ENCODE assay signal across 33 cellular contexts in genomic region chr1:17235135-17235880, GRCh38. TPM values are rescaled to one million over a fixed set of nuclear protein-coding genes. Genes with fewer than 3 reads are reported as not detected.
DNase-seq lines count a peak whose midpoint lies in the region; ATAC-seq, FAIRE-seq and TF ChIP-seq lines count a peak whose summit lies in the region.
"Had no signal": no experiment of that assay in that cellular context is flagged by ENCODE, and none has a peak within 500 bp of the region (broad histone marks: within the 10 kb centered on the region; RNA-seq: fewer than 3 reads in every experiment).

No MANE protein-coding gene starts in this region.

- no peaks in the 10 kb centered on the region for H3K9me3 Mint-ChIP-seq in CD8-positive, alpha-beta T cell
- H3K9me3 Mint-ChIP-seq: activated CD8-positive, alpha-beta T cell treated with anti-CD3 and anti-CD28 coated beads for 36 hours; immature natural killer cell had no signal

- DNase-seq in ACHN: peak; percentile 41
- DNase-seq in PC-9: no peak
- no peak for DNase-seq in H1 (ENCODE audit: low read depth in 1 of 2, low spot score in 2 of 2)
- DNase-seq in neuronal stem cell (ENCODE audit: low spot score): no peak
- DNase-seq in CD8-positive, alpha-beta T cell: no peak
- no peak for DNase-seq in middle frontal gyrus (ENCODE audit: extremely low spot score, low spot score)
- no peak for DNase-seq in urothelium cell line (ENCODE audit: low spot score)
- DNase-seq: activated CD8-positive, alpha-beta T cell treated with anti-CD3 and anti-CD28 coated beads for 36 hours; activated effector memory CD4-positive, alpha-beta T cell treated with Interleukin-2 at 50 U/mL for 16 hours; activated T-cell treated with anti-CD3 and anti-CD28 coated beads for 4 hours; BE2C; immature natural killer cell; NCI-H1092 treated with DMSO at 0.1 percent for 48 hours; NCI-H187; NCI-H2171; NCI-H82; psoas muscle; stimulated activated CD4-positive, alpha-beta T cell treated with anti-CD3 and anti-CD28 coated beads, Interleukin-12 subunit alpha, Interleukin-12 subunit beta, amount 100 ng/mL, for 4 hours; stimulated activated CD4-positive, alpha-beta T cell treated with anti-CD3 and anti-CD28 coated beads, Interleukin-2, amount 100 ng/mL, for 48 hours; stomach; T-helper 2 cell had no signal

- H3K27ac Mint-ChIP-seq in CD8-positive, alpha-beta T cell: no peak overlapping the region
- H3K27ac Mint-ChIP-seq: activated CD8-positive, alpha-beta T cell treated with anti-CD3 and anti-CD28 coated beads for 36 hours; activated naive CD8-positive, alpha-beta T cell; immature natural killer cell had no signal

- no peak overlapping the region for H3K56ac ChIP-seq in H1 (replicated peaks; ENCODE audit: insufficient read length, low read depth, low read length)

- H4K91ac ChIP-seq in H1 (replicated peaks; ENCODE audit: insufficient read length, low read length) (peak overlapping the region; percentile 54), neuronal stem cell (ENCODE audit: low read depth, low read length, poor library complexity) (no peak overlapping the region)

- H3K9me3 ChIP-seq in PC-9 (ENCODE audit: insufficient read depth, low read depth) (no peaks in the 10 kb centered on the region), H1 (ENCODE audit: insufficient read depth in 2 of 2, low read depth in 1 of 2, low read length in 1 of 2) (no peaks in the 10 kb centered on the region), neuronal stem cell (replicated peaks in 1 of 2; ENCODE audit: control insufficient read depth in 2 of 2, insufficient read depth in 1 of 2, low read depth in 1 of 2, low read length in 2 of 2) (no peaks in the 10 kb centered on the region)
- no peaks in the 10 kb centered on the region for H3K9me3 ChIP-seq in CD8-positive, alpha-beta T cell (ENCODE audit: low read length)
- H3K9me3 ChIP-seq: BE2C, neutrophil, psoas muscle, stomach, vagina had no signal

- TF ChIP-seq CTCF in PC-9 (conservative IDR thresholded peaks at IDR 0.05) (no peak), H1 (IDR thresholded peaks at IDR 0.05; ENCODE audit: control extremely low read depth in 1 of 3, insufficient read depth in 1 of 3, low read depth in 1 of 3, low read length in 3 of 3) (no peak)
- no peak for TF ChIP-seq CTCF in CD8-positive, alpha-beta T cell (IDR thresholded peaks at IDR 0.05)

- POLR2A ChIA-PET in PC-9 (lab: Charles Lee; ENCODE audit: unreplicated experiment): no interaction called here
- POLR2A ChIA-PET in H1 (lab: Charles Lee; ENCODE audit: partially characterized antibody): interaction anchor here (1.5 to 1.7 kb wide), 2 partner anchors 12 to 15 kb away, joined by 4 to 5 read pairs; no protein-coding TSS in a partner anchor
- POLR2A ChIA-PET in CD8-positive, alpha-beta T cell (lab: Charles Lee): no interaction called here

- no TSS peak for BruUV-seq in PC-9 (replicated peaks; lab: Mats Ljungman, UMichigan)

- H3K23me2 ChIP-seq in H1 (ENCODE audit: low read depth, low read length): no peaks in the 10 kb centered on the region

- intact Hi-C loops in PC-9 (cut with micrococcal nuclease; ENCODE audit: unreplicated experiment): loop anchor here (10.0 kb wide), 1 partner anchor 281 kb away; no protein-coding TSS in a partner anchor
- intact Hi-C loops in CD8-positive, alpha-beta T cell (cut with DNase I, micrococcal nuclease): loop anchor here in 1 of 2 experiments (5.0 kb wide), 1 partner anchor 283 kb away; no protein-coding TSS in a partner anchor

- H3K4ac ChIP-seq in H1 (replicated peaks; ENCODE audit: insufficient read length, low read depth, low read length) (no peak overlapping the region), neuronal stem cell (ENCODE audit: low read length) (no peak overlapping the region)

- H3K9ac ChIP-seq in H1 (replicated peaks in 1 of 4; ENCODE audit: extremely low read depth in 1 of 4, low read depth in 3 of 4, low read length in 3 of 4): no peak overlapping the region
- no peak overlapping the region for H3K9ac ChIP-seq in neuronal stem cell (ENCODE audit: low read depth, low read length, poor library complexity)

- H4K5ac ChIP-seq in H1 (ENCODE audit: insufficient read length, low read depth, low read length): no peak overlapping the region

- H3F3A ChIP-seq in PC-9 (ENCODE audit: insufficient read depth, low read depth): peaks cover 43% of the 10 kb centered on the region

- H2BK120ac ChIP-seq in H1 (replicated peaks; ENCODE audit: low read depth, low read length): no peak overlapping the region
- no peak overlapping the region for H2BK120ac ChIP-seq in neuronal stem cell (ENCODE audit: low read depth, low read length)

- no peak overlapping the region for H3K18ac ChIP-seq in H1 (ENCODE audit: extremely low read depth, low read length)
- no peak overlapping the region for H3K18ac ChIP-seq in neuronal stem cell (ENCODE audit: low read length)

- ATAC-seq in CD8-positive, alpha-beta T cell: no peak
- ATAC-seq in HG03045 (IDR thresholded peaks at IDR 0.05; ENCODE audit: unreplicated experiment): no peak
- ATAC-seq: activated CD8-positive, alpha-beta T cell treated with anti-CD3 and anti-CD28 coated beads for 36 hours; HCT116; psoas muscle; sciatic nerve had no signal

- H2BK15ac ChIP-seq in H1 (ENCODE audit: low read length) (no peak overlapping the region), neuronal stem cell (ENCODE audit: low read length) (no peak overlapping the region)

- peaks cover 4% of the 10 kb centered on the region for H3K4me1 Mint-ChIP-seq in CD8-positive, alpha-beta T cell (ENCODE audit: low read depth)

- CTCF ChIA-PET in PC-9 (lab: Charles Lee): interaction anchor here (1.1 kb wide), 1 partner anchor 15 kb away, joined by 5 read pairs; no protein-coding TSS in a partner anchor
- CTCF ChIA-PET in H1 (lab: Charles Lee; ENCODE audit: partially characterized antibody): interaction anchor here (0.8 to 11.9 kb wide), 11 partner anchors 11 to 175 kb away, joined by 3 to 339 read pairs (median 4); partner anchors contain the start of genes PADI2 and PADI3
- CTCF ChIA-PET in CD8-positive, alpha-beta T cell (lab: Charles Lee): interaction anchor here (0.9 to 18.5 kb wide), 6 partner anchors 9 to 121 kb away, joined by 3 to 322 read pairs (median 5); partner anchors contain the start of gene PADI2

- H2BK12ac ChIP-seq in H1 (ENCODE audit: low read depth, low read length) (peak overlapping the region; percentile 84; the same call in 1 of the 2 replicates), neuronal stem cell (ENCODE audit: low read length) (no peak overlapping the region)

- H3K14ac ChIP-seq in H1 (ENCODE audit: insufficient read length) (no peak overlapping the region), neuronal stem cell (ENCODE audit: low read length) (no peak overlapping the region)

- 89% methylated on average over 9 of the region's 9 CpGs; no CpG with 5 or more reads in 1 of the 2 experiments for WGBS in H1 (ENCODE audit: extremely low coverage in 1 of 2, insufficient coverage in 1 of 2, insufficient read length in 1 of 2, insufficient replicate concordance in 2 of 2, low coverage in 1 of 2, low lambda C conversion rate in 2 of 2, missing lambda C conversion rate in 1 of 2), 2 experiments
- WGBS in neuronal stem cell (ENCODE audit: extremely low coverage in 2 of 2, insufficient read length in 2 of 2, insufficient replicate concordance in 1 of 2), 2 donors: no CpG with 5 or more reads among the region's 9 CpGs

- H3K23ac ChIP-seq in H1 (ENCODE audit: insufficient read length) (no peak overlapping the region), neuronal stem cell (ENCODE audit: low read depth, low read length, poor library complexity) (no peak overlapping the region)

- H3K27me3 ChIP-seq in PC-9 (ENCODE audit: insufficient read depth, low read depth) (no peaks in the 10 kb centered on the region), H1 (replicated peaks in 1 of 4; ENCODE audit: control insufficient read depth in 3 of 4, extremely low read depth in 1 of 4, insufficient read depth in 3 of 4, low read length in 3 of 4) (no peaks in the 10 kb centered on the region; a peak in 1 of 7 replicates), neuronal stem cell (ENCODE audit: control insufficient read depth in 3 of 3, insufficient read depth in 3 of 3, low read depth in 1 of 3, low read length in 3 of 3) (peaks cover 0 to 9% (median 0%) of the 10 kb centered on the region in 3 experiments)
- H3K27me3 ChIP-seq in CD8-positive, alpha-beta T cell (ENCODE audit: insufficient read depth, low read length): no peaks in the 10 kb centered on the region
- H3K27me3 ChIP-seq: BE2C, neutrophil, vagina had no signal

- H3K27me3 Mint-ChIP-seq in CD8-positive, alpha-beta T cell (ENCODE audit: low read depth): peaks cover 9% of the 10 kb centered on the region
- H3K27me3 Mint-ChIP-seq: activated CD8-positive, alpha-beta T cell treated with anti-CD3 and anti-CD28 coated beads for 36 hours had no signal

- TF ChIP-seq EP300 in H1 (IDR thresholded peaks at IDR 0.05; ENCODE audit: borderline replicate concordance in 1 of 2, low read depth in 2 of 2, low read length in 2 of 2): no peak

- no peaks in the 10 kb centered on the region for H3K36me3 Mint-ChIP-seq in CD8-positive, alpha-beta T cell
- H3K36me3 Mint-ChIP-seq: activated naive CD8-positive, alpha-beta T cell; immature natural killer cell had no signal

- H3K79me2 ChIP-seq in PC-9 (ENCODE audit: low read depth) (peaks cover 7% of the 10 kb centered on the region; the same call in 1 of the 2 replicates), H1 (ENCODE audit: control insufficient read depth in 1 of 2, insufficient read depth in 2 of 2, low read length in 2 of 2) (no peaks in the 10 kb centered on the region)

- H4K8ac ChIP-seq in H1 (ENCODE audit: extremely low read depth, insufficient read depth, low read length) (no peak overlapping the region), neuronal stem cell (ENCODE audit: low read depth, low read length) (no peak overlapping the region)

- H2BK5ac ChIP-seq in H1 (ENCODE audit: low read depth, low read length) (no peak overlapping the region), neuronal stem cell (ENCODE audit: low read length) (no peak overlapping the region)

- no peak for TF ChIP-seq RAD21 in H1 (IDR thresholded peaks at IDR 0.05 in 1 of 2, conservative IDR thresholded peaks at IDR 0.05 in 1 of 2; ENCODE audit: low read depth in 2 of 2, low read length in 2 of 2)

- 0 out of 2 replicates have a peak overlapping the region, but pooled peaks have one; percentile 3 for H2BK20ac ChIP-seq in H1 (ENCODE audit: low read length)

- H3K4me2 ChIP-seq in PC-9 (no peak overlapping the region), H1 (ENCODE audit: insufficient read depth in 1 of 2, low read depth in 2 of 2, low read length in 2 of 2) (no peak overlapping the region), neuronal stem cell (ENCODE audit: insufficient read depth, low read length, poor library complexity, severe bottlenecking) (no peak overlapping the region)

- FAIRE-seq in H1 (lab: Jason Lieb, UNC): no peak
- FAIRE-seq in urothelium cell line (lab: Jason Lieb, UNC): no peak
- FAIRE-seq: endothelial cell of umbilical vein, G401.6 had no signal

- in situ Hi-C loops in ACHN (cut with HindIII; ENCODE audit: low pct_ligation_motif_present, low pct_unique_long_range_greater_than_20kb, low sequenced_read_pairs): no loop called here

- H2AFZ ChIP-seq in PC-9: no peak overlapping the region
- H2AFZ ChIP-seq in H1 (ENCODE audit: low read length): no peak overlapping the region
- H2AFZ ChIP-seq in neuronal stem cell (ENCODE audit: low read length): no peak overlapping the region

- H3K4me3 ChIP-seq in PC-9 (no peak overlapping the region), H1 (ENCODE audit: extremely low read depth in 1 of 4, insufficient read depth in 2 of 4, low read depth in 3 of 4, low read length in 4 of 4) (no peak overlapping the region), neuronal stem cell (ENCODE audit: low read length in 2 of 2) (no peak overlapping the region)
- no peak overlapping the region for H3K4me3 ChIP-seq in CD8-positive, alpha-beta T cell (ENCODE audit: low read depth, low read length)
- H3K4me3 ChIP-seq: psoas muscle, stomach, vagina had no signal

- no peaks in the 10 kb centered on the region for H3K9me2 ChIP-seq in PC-9 (ENCODE audit: insufficient read depth)

- H2AK5ac ChIP-seq in H1 (ENCODE audit: low read depth, low read length) (no peak overlapping the region), neuronal stem cell (ENCODE audit: low read depth, low read length) (peak overlapping the region; percentile 60)

- H3K79me1 ChIP-seq in H1 (ENCODE audit: low read depth, low read length) (no peaks in the 10 kb centered on the region), neuronal stem cell (ENCODE audit: low read depth, low read length) (no peaks in the 10 kb centered on the region)

- H3K36me3 ChIP-seq in PC-9 (ENCODE audit: low read depth): no peaks in the 10 kb centered on the region
- no peaks in the 10 kb centered on the region for H3K36me3 ChIP-seq in H1 (ENCODE audit: control insufficient read depth in 2 of 4, insufficient read depth in 4 of 4, low read length in 3 of 4)
- H3K36me3 ChIP-seq in neuronal stem cell (replicated peaks in 1 of 2; ENCODE audit: control insufficient read depth in 2 of 2, insufficient read depth in 2 of 2, low read length in 2 of 2): no peaks in the 10 kb centered on the region
- H3K36me3 ChIP-seq in CD8-positive, alpha-beta T cell (ENCODE audit: insufficient read depth, low read length): no peaks in the 10 kb centered on the region
- H3K36me3 ChIP-seq: BE2C, neutrophil, stomach, vagina had no signal

- H3K27ac ChIP-seq in PC-9 (peak overlapping the region; percentile 53), H1 (ENCODE audit: low read depth, low read length) (no peak overlapping the region), neuronal stem cell (replicated peaks; ENCODE audit: low read length) (no peak overlapping the region)
- no peak overlapping the region for H3K27ac ChIP-seq in CD8-positive, alpha-beta T cell (ENCODE audit: low read depth, low read length)
- H3K27ac ChIP-seq: neutrophil, psoas muscle, stomach, vagina had no signal

- TF ChIP-seq POLR2A in H1 (IDR thresholded peaks at IDR 0.05; ENCODE audit: control extremely low read depth in 1 of 2, low read depth in 2 of 2, low read length in 2 of 2): no peak

- no peak overlapping the region for H3K4me3 Mint-ChIP-seq in CD8-positive, alpha-beta T cell
- H3K4me3 Mint-ChIP-seq: activated CD8-positive, alpha-beta T cell treated with anti-CD3 and anti-CD28 coated beads for 36 hours; activated naive CD8-positive, alpha-beta T cell; immature natural killer cell had no signal

- H4K20me1 ChIP-seq in PC-9 (ENCODE audit: insufficient read depth): no peaks in the 10 kb centered on the region
- no peaks in the 10 kb centered on the region for H4K20me1 ChIP-seq in H1 (replicated peaks in 1 of 2; ENCODE audit: control insufficient read depth in 1 of 2, insufficient read depth in 2 of 2, low read length in 2 of 2)

- peaks cover 69% of the 10 kb centered on the region for H3K4me1 ChIP-seq in PC-9 (replicated peaks; ENCODE audit: insufficient read depth)
- peaks cover 0 to 5% (median 0%) of the 10 kb centered on the region in 4 experiments; a peak in 3 of 7 replicates for H3K4me1 ChIP-seq in H1 (replicated peaks in 1 of 4; ENCODE audit: control insufficient read depth in 3 of 4, insufficient read depth in 4 of 4, low read length in 3 of 4)
- no peaks in the 10 kb centered on the region for H3K4me1 ChIP-seq in neuronal stem cell (ENCODE audit: control insufficient read depth in 2 of 2, insufficient read depth in 1 of 2, low read depth in 1 of 2, low read length in 2 of 2)
- H3K4me1 ChIP-seq in CD8-positive, alpha-beta T cell (ENCODE audit: insufficient read depth, low read length): no peaks in the 10 kb centered on the region
- H3K4me1 ChIP-seq: BE2C had no signal

RNA-seq across cellular contexts. Expression of gene PADI3, which starts 13.6 kb away (rescaled TPM):
- total RNA-seq in PC-9 (2021): 1.1 and 5.0 TPM in 2 replicates
- total RNA-seq in H1 (2021; fragmentation: NEBNext Ultra II Directional; extraction: Animal tissue kit (Norgen Biotek cat#: 25700)): 0.37 and 0.44 TPM in 2 replicates
- polyA plus RNA-seq in H1 (2011; rRNA removed): 0.94 and 1.9 TPM in 2 replicates
- polyA plus RNA-seq in H1 (2011; cell fraction: cytosol; rRNA removed): 1.6 TPM
- polyA plus RNA-seq in H1 (2011; cell fraction: nucleus; rRNA removed): 3.4 TPM
- polyA plus RNA-seq in H1 (2012, experiment 1 of 2): 0.35 to 0.85 TPM (median 0.64 TPM) in 4 replicates
- polyA plus RNA-seq in H1 (2012, experiment 2 of 2): 0.33 TPM
- polyA plus RNA-seq in H1 (2013, experiment 1 of 2): 0.59 TPM
- 0.35 TPM for polyA plus RNA-seq in H1 (2013, experiment 2 of 2)
- 1.3 and 1.7 TPM in 2 replicates for polyA minus RNA-seq in H1 (2011; rRNA and poly(A)+ RNA removed)
- polyA minus RNA-seq in H1 (2011; cell fraction: cytosol; rRNA and poly(A)+ RNA removed): 0.81 TPM
- 1.6 TPM for polyA minus RNA-seq in H1 (2011; cell fraction: nucleus; rRNA and poly(A)+ RNA removed)
- polyA plus RNA-seq in neuronal stem cell (2013, experiment 1 of 2): 0.38 TPM
- polyA plus RNA-seq in neuronal stem cell (2013, experiment 2 of 2): 0.36 TPM
- total RNA-seq in CD8-positive, alpha-beta T cell: not detected
- total RNA-seq: activated CD8-positive, alpha-beta T cell treated with anti-CD3 and anti-CD28 coated beads for 36 hours; cerebellum; endothelial cell of umbilical vein; fibroblast of lung; myocyte; NCI-H460; sciatic nerve; stomach had no signal
- polyA plus RNA-seq: endothelial cell of umbilical vein, fibroblast of lung, immature natural killer cell had no signal

RNA-seq across cellular contexts. Expression of gene PADI1, which starts 30.4 kb away (rescaled TPM):
- total RNA-seq in PC-9 (2021): 27.7 and 28.3 TPM in 2 replicates
- total RNA-seq in H1 (2021; fragmentation: NEBNext Ultra II Directional; extraction: Animal tissue kit (Norgen Biotek cat#: 25700)): 0.30 and 0.33 TPM in 2 replicates
- polyA plus RNA-seq in H1 (2011; rRNA removed): 0.20 and 0.38 TPM in 2 replicates
- polyA plus RNA-seq in H1 (2011; cell fraction: cytosol; rRNA removed): 0.22 TPM
- polyA plus RNA-seq in H1 (2011; cell fraction: nucleus; rRNA removed): 0.40 TPM
- polyA plus RNA-seq in H1 (2012, experiment 1 of 2): 0.20 to 0.45 TPM (median 0.29 TPM) in 4 replicates
- 0.24 TPM for polyA plus RNA-seq in H1 (2012, experiment 2 of 2)
- 0.41 TPM for polyA plus RNA-seq in H1 (2013, experiment 1 of 2)
- polyA plus RNA-seq in H1 (2013, experiment 2 of 2): 0.31 TPM
- 0.20 and 0.35 TPM in 2 replicates for polyA minus RNA-seq in H1 (2011; rRNA and poly(A)+ RNA removed)
- polyA minus RNA-seq in H1 (2011; cell fraction: cytosol; rRNA and poly(A)+ RNA removed): not detected
- not detected for polyA minus RNA-seq in H1 (2011; cell fraction: nucleus; rRNA and poly(A)+ RNA removed)
- polyA plus RNA-seq in neuronal stem cell (2013, experiment 1 of 2): 0.18 TPM
- polyA plus RNA-seq in neuronal stem cell (2013, experiment 2 of 2): 0.11 TPM
- not detected for total RNA-seq in CD8-positive, alpha-beta T cell
- total RNA-seq: activated CD8-positive, alpha-beta T cell treated with anti-CD3 and anti-CD28 coated beads for 36 hours; endothelial cell of umbilical vein; fibroblast of lung; NCI-H460; psoas muscle; sciatic nerve had no signal
- polyA plus RNA-seq: fibroblast of lung, immature natural killer cell, psoas muscle had no signal

Comparison
In these comparisons a context has a peak if more than half of its experiments do, and no peak if none do; other contexts are left out.
1. RNA of gene PADI1, which starts 30.4 kb away (total RNA-seq): 27.7 to 28.3 TPM in PC-9; 0.30 to 0.33 TPM in H1 and not detected in CD8-positive, alpha-beta T cell; every median in the first group is over 10 times any median in the second.